13 cellular contexts compared by ENCODE assay signal in genomic region chr20:32201977-32202363, GRCh38.
DNase-seq lines count a peak whose midpoint lies in the region; ATAC-seq and TF ChIP-seq lines count a peak whose summit lies in the region.
"Had no signal": no experiment of that assay in that cellular context is flagged by ENCODE, and none has a peak within 500 bp of the region (broad histone marks: within the 10 kb centered on the region; RNA-seq: fewer than 3 reads in every experiment).

No MANE protein-coding gene starts in this region.

- H3K27me3 Mint-ChIP-seq in activated T-cell treated with anti-CD3 and anti-CD28 coated beads, Interleukin-2, amount 50 U/mL, for 24 hours = no peaks in the 10 kb centered on the region

- H3K4me3 Mint-ChIP-seq in activated T-cell treated with anti-CD3 and anti-CD28 coated beads, Interleukin-2, amount 50 U/mL, for 24 hours = peak overlapping the region; percentile 92

- no peaks in the 10 kb centered on the region for H3K27me3 ChIP-seq in RWPE2 (ENCODE audit: insufficient read depth, poor library complexity, severe bottlenecking)
- H3K27me3 ChIP-seq: gastroesophageal sphincter had no signal

- H3K36me3 Mint-ChIP-seq in activated T-cell treated with anti-CD3 and anti-CD28 coated beads, Interleukin-2, amount 50 U/mL, for 24 hours (ENCODE audit: low read depth) = peaks cover 98% of the 10 kb centered on the region

- no peak for ATAC-seq in RWPE2 (ENCODE audit: low read depth)
- ATAC-seq in GM18517 (IDR thresholded peaks at IDR 0.05; ENCODE audit: unreplicated experiment) = no peak
- ATAC-seq: gastroesophageal sphincter had no signal

- H3K27ac Mint-ChIP-seq in activated T-cell treated with anti-CD3 and anti-CD28 coated beads, Interleukin-2, amount 50 U/mL, for 24 hours = peak overlapping the region; percentile 96

- peaks cover 53% of the 10 kb centered on the region for H3K4me1 ChIP-seq in RWPE2 (ENCODE audit: insufficient read depth, poor library complexity, severe bottlenecking)

- no peak for DNase-seq in activated T-cell treated with anti-CD3 and anti-CD28 coated beads, Interleukin-2, amount 50 U/mL, for 24 hours
- DNase-seq in activated T-cell treated with anti-CD3 and anti-CD28 coated beads, Interleukin-2, amount 50 U/mL, for 1 hour = no peak
- DNase-seq in RWPE2 (ENCODE audit: low spot score) (no peak), fibroblast of gingiva (ENCODE audit: low read depth) (peak; percentile 53), epidermal melanocyte (ENCODE audit: insufficient read length, low spot score) (no peak)
- no peak for DNase-seq in stimulated activated CD4-positive, alpha-beta T cell treated with anti-CD3 and anti-CD28 coated beads, Interleukin-2, amount 100 ng/mL, for 24 hours
- DNase-seq: activated CD8-positive, alpha-beta memory T cell treated with anti-CD3 and anti-CD28 coated beads for 24 hours; NCI-H146; NCI-H510A; T-helper 9 cell had no signal

- H3K36me3 ChIP-seq in RWPE2 (ENCODE audit: low read depth) = peaks cover 76% of the 10 kb centered on the region

- H3K9me3 ChIP-seq in RWPE2 (ENCODE audit: severe bottlenecking) = no peaks in the 10 kb centered on the region
- H3K9me3 ChIP-seq: gastroesophageal sphincter had no signal

- H3K27ac ChIP-seq in RWPE2 (ENCODE audit: poor library complexity, severe bottlenecking) (peak overlapping the region; percentile 86), skin epidermis (peak overlapping the region in 12 of 21 experiments; percentile 12 to 98 (median 72))

- peaks cover 84% of the 10 kb centered on the region for H3K4me1 Mint-ChIP-seq in activated T-cell treated with anti-CD3 and anti-CD28 coated beads, Interleukin-2, amount 50 U/mL, for 24 hours (ENCODE audit: low read depth)

- H3K9me3 Mint-ChIP-seq in activated T-cell treated with anti-CD3 and anti-CD28 coated beads, Interleukin-2, amount 50 U/mL, for 24 hours = no peaks in the 10 kb centered on the region

- no peak for TF ChIP-seq CTCF in RWPE2 (IDR thresholded peaks at IDR 0.05; ENCODE audit: poor library complexity, severe bottlenecking)

- no peak overlapping the region for H3K4me3 ChIP-seq in RWPE2 (ENCODE audit: severe bottlenecking)
- no peak overlapping the region for H3K4me3 ChIP-seq in skin epidermis
- H3K4me3 ChIP-seq: gastroesophageal sphincter had no signal
